18 cellular contexts compared by ENCODE assay signal in genomic region chr15:47757331-47757730, GRCh38. TPM values are rescaled to one million over a fixed set of nuclear protein-coding genes. Genes with fewer than 3 reads are reported as not detected.
"Had no signal": no experiment of that assay in that cellular context is flagged by ENCODE, and none has a peak within 500 bp of the region (broad histone marks: within the 10 kb centered on the region; RNA-seq: fewer than 3 reads in every experiment).

No MANE protein-coding gene starts in this region.

- H3K27ac ChIP-seq: coronary artery, neural progenitor cell, right atrium auricular region, upper lobe of left lung had no signal

- H3K4me1 ChIP-seq: neural progenitor cell, right atrium auricular region, upper lobe of left lung had no signal

- H3K9ac ChIP-seq: neural progenitor cell had no signal

- ATAC-seq: activated T-cell treated with anti-CD3 and anti-CD28 coated beads, Interleukin-2, amount 50 U/mL, for 72 hours; left lobe of liver; naive thymus-derived CD8-positive, alpha-beta T cell; stimulated activated naive CD8-positive, alpha-beta T cell treated with anti-CD3 and anti-CD28 coated beads, Interleukin-15, Interleukin-2, amounts not matched to agents 100 U/mL and 50 U/mL, for 24 hours; T-helper 17 cell had no signal

- DNase-seq: activated CD4-positive, alpha-beta memory T cell treated with anti-CD3 and anti-CD28 coated beads for 36 hours; activated CD4-positive, alpha-beta T cell treated with anti-CD3 and anti-CD28 coated beads for 48 hours; activated effector memory CD4-positive, alpha-beta T cell treated with Interleukin-2 at 50 U/mL for 16 hours; activated naive CD4-positive, alpha-beta T cell treated with anti-CD3 and anti-CD28 coated beads for 36 hours; activated naive CD8-positive, alpha-beta T cell treated with anti-CD3 and anti-CD28 coated beads, Interleukin-2, amount 10 ng/mL, durations not matched to agents 7 days and 5 days; activated T-cell treated with anti-CD3 and anti-CD28 coated beads, Interleukin-2, amount 50 U/mL, for 72 hours; naive thymus-derived CD8-positive, alpha-beta T cell; stimulated activated CD4-positive, alpha-beta T cell treated with anti-CD3 and anti-CD28 coated beads, Interleukin-12 subunit alpha, Interleukin-12 subunit beta, amount 100 ng/mL, for 4 hours; stimulated activated CD4-positive, alpha-beta T cell treated with anti-CD3 and anti-CD28 coated beads, Interleukin-4, amount 100 ng/mL, for 4 hours; stimulated activated naive CD8-positive, alpha-beta T cell treated with anti-CD3 and anti-CD28 coated beads, Interleukin-15, Interleukin-2, amounts not matched to agents 100 U/mL and 50 U/mL, for 24 hours; T-helper 17 cell; upper lobe of left lung had no signal

- H3K4me3 Mint-ChIP-seq: activated CD4-positive, alpha-beta memory T cell treated with anti-CD3 and anti-CD28 coated beads for 36 hours; activated naive CD4-positive, alpha-beta T cell treated with anti-CD3 and anti-CD28 coated beads for 36 hours; activated naive CD8-positive, alpha-beta T cell treated with anti-CD3 and anti-CD28 coated beads, Interleukin-2, amount 10 ng/mL, durations not matched to agents 7 days and 5 days; activated T-cell treated with anti-CD3 and anti-CD28 coated beads, Interleukin-2, amount 50 U/mL, for 72 hours; naive thymus-derived CD8-positive, alpha-beta T cell; neural progenitor cell; T-helper 17 cell had no signal

- H3K27ac Mint-ChIP-seq: activated CD4-positive, alpha-beta memory T cell treated with anti-CD3 and anti-CD28 coated beads for 36 hours; activated naive CD4-positive, alpha-beta T cell treated with anti-CD3 and anti-CD28 coated beads for 36 hours; activated naive CD8-positive, alpha-beta T cell treated with anti-CD3 and anti-CD28 coated beads, Interleukin-2, amount 10 ng/mL, durations not matched to agents 7 days and 5 days; activated T-cell treated with anti-CD3 and anti-CD28 coated beads, Interleukin-2, amount 50 U/mL, for 72 hours; naive thymus-derived CD8-positive, alpha-beta T cell; neural progenitor cell; progenitor cell of endocrine pancreas; T-helper 17 cell had no signal

- H3K27me3 ChIP-seq: neural progenitor cell, right atrium auricular region, upper lobe of left lung had no signal

- H2AFZ ChIP-seq: neural progenitor cell had no signal

- H3K4me1 Mint-ChIP-seq: activated naive CD8-positive, alpha-beta T cell treated with anti-CD3 and anti-CD28 coated beads, Interleukin-2, amount 10 ng/mL, durations not matched to agents 7 days and 5 days; naive thymus-derived CD8-positive, alpha-beta T cell; T-helper 17 cell had no signal

- H3K36me3 Mint-ChIP-seq: activated CD4-positive, alpha-beta memory T cell treated with anti-CD3 and anti-CD28 coated beads for 36 hours; activated naive CD8-positive, alpha-beta T cell treated with anti-CD3 and anti-CD28 coated beads, Interleukin-2, amount 10 ng/mL, durations not matched to agents 7 days and 5 days had no signal

- H3K36me3 ChIP-seq: neural progenitor cell, upper lobe of left lung had no signal

- H3K4me3 ChIP-seq: coronary artery, lung, neural progenitor cell, right atrium auricular region, upper lobe of left lung had no signal

- H3K4me2 ChIP-seq: neural progenitor cell had no signal

- H3K27me3 Mint-ChIP-seq: activated naive CD8-positive, alpha-beta T cell treated with anti-CD3 and anti-CD28 coated beads, Interleukin-2, amount 10 ng/mL, durations not matched to agents 7 days and 5 days; progenitor cell of endocrine pancreas; T-helper 17 cell had no signal

RNA-seq across cellular contexts. Expression of gene SEMA6D, which starts 40.0 kb away (rescaled TPM):
- total RNA-seq: activated CD4-positive, alpha-beta memory T cell treated with anti-CD3 and anti-CD28 coated beads for 36 hours; activated naive CD4-positive, alpha-beta T cell treated with anti-CD3 and anti-CD28 coated beads for 36 hours; activated naive CD8-positive, alpha-beta T cell treated with anti-CD3 and anti-CD28 coated beads, Interleukin-2, amount 10 ng/mL, durations not matched to agents 7 days and 5 days; activated T-cell treated with anti-CD3 and anti-CD28 coated beads, Interleukin-2, amount 50 U/mL, for 72 hours; naive thymus-derived CD8-positive, alpha-beta T cell; T-helper 17 cell had no signal
- polyA plus RNA-seq: naive thymus-derived CD8-positive, alpha-beta T cell had no signal
